ENCODE assay signal across 23 cellular contexts in genomic region chr3:49518441-49518840, GRCh38. TPM values are rescaled to one million over a fixed set of nuclear protein-coding genes. Genes with fewer than 3 reads are reported as not detected.
DNase-seq lines count a peak whose midpoint lies in the region; ATAC-seq and TF ChIP-seq lines count a peak whose summit lies in the region.
"Had no signal": no experiment of that assay in that cellular context is flagged by ENCODE, and none has a peak within 500 bp of the region (broad histone marks: within the 10 kb centered on the region; RNA-seq: fewer than 3 reads in every experiment).

No MANE protein-coding gene starts in this region.

- no peaks in the 10 kb centered on the region for H3K9me3 ChIP-seq in suprapubic skin
- H3K9me3 ChIP-seq: Caco-2 had no signal

- H3K4me3 Mint-ChIP-seq in chondrocyte (ENCODE audit: unreplicated experiment) (no peak overlapping the region), neural crest cell (no peak overlapping the region)
- H3K4me3 Mint-ChIP-seq: CD4-positive, alpha-beta memory T cell; HFFc6 had no signal

- ATAC-seq in GM19452 (IDR thresholded peaks at IDR 0.05; ENCODE audit: unreplicated experiment), result no peak
- ATAC-seq: SK-N-SH treated with all-trans-retinoic acid at 6 μM for 48 hours had no signal

- no peaks in the 10 kb centered on the region for H3K27me3 ChIP-seq in suprapubic skin

- POLR2A ChIA-PET in RWPE1 (lab: Yijun Ruan, JAX; ENCODE audit: low non-redundant PET), result no interaction called here

- no peak for DNase-seq in RWPE1 (ENCODE audit: low spot score)
- DNase-seq in chondrocyte (ENCODE audit: low spot score), result no peak
- DNase-seq in neural crest cell (ENCODE audit: low read depth, low spot score), result no peak
- no peak for DNase-seq in suprapubic skin (ENCODE audit: low spot score in 2 of 2)
- no peak for DNase-seq in cerebellum (ENCODE audit: low spot score)
- no peak for DNase-seq in islet precursor cell
- DNase-seq: Caco-2; CD4-positive, alpha-beta memory T cell; DND-41; HFFc6; KG1; NCI-H1092; NCI-H1436; NCI-H187 treated with DMSO at 0.1 percent for 48 hours; NCI-H2107; NCI-H510A; NCI-H748 treated with DMSO at 0.1 percent for 48 hours; NK-92 treated with Interleukin-12 subunit alpha and Interleukin-12 subunit beta, amount 100 ng/mL, for 24 hours; SIG-M5 had no signal

- H3K36me3 Mint-ChIP-seq in chondrocyte (ENCODE audit: low read depth) (peaks cover 14% of the 10 kb centered on the region), neural crest cell (ENCODE audit: low read depth) (peaks cover 29% of the 10 kb centered on the region)

- H3K4me3 ChIP-seq in suprapubic skin, result no peak overlapping the region

- no peaks in the 10 kb centered on the region for H3K27me3 Mint-ChIP-seq in chondrocyte (ENCODE audit: low read depth)
- H3K27me3 Mint-ChIP-seq in neural crest cell (ENCODE audit: low read depth), result no peaks in the 10 kb centered on the region
- H3K27me3 Mint-ChIP-seq: CD4-positive, alpha-beta memory T cell had no signal

- no peak for TF ChIP-seq EP300 in suprapubic skin (IDR thresholded peaks at IDR 0.05)

- peaks cover 7% of the 10 kb centered on the region for H3K4me1 Mint-ChIP-seq in chondrocyte (ENCODE audit: low read depth)
- H3K4me1 Mint-ChIP-seq in neural crest cell, result peaks cover 40% of the 10 kb centered on the region

- CTCF ChIA-PET in RWPE1 (lab: Yijun Ruan, JAX), result interaction anchor here (0.6 kb wide), 1 partner anchor 52 kb away, joined by 5 read pairs; no protein-coding TSS in a partner anchor

- peaks cover 20% of the 10 kb centered on the region for H3K36me3 ChIP-seq in suprapubic skin

- TF ChIP-seq POLR2A in suprapubic skin (IDR thresholded peaks at IDR 0.05), result no peak

- H3K27ac Mint-ChIP-seq in chondrocyte (ENCODE audit: unreplicated experiment), result peak overlapping the region; percentile 49
- peak overlapping the region; percentile 81 for H3K27ac Mint-ChIP-seq in neural crest cell (ENCODE audit: unreplicated experiment)
- H3K27ac Mint-ChIP-seq: HFFc6 had no signal

- TF ChIP-seq CTCF in RWPE1 (conservative IDR thresholded peaks at IDR 0.05; ENCODE audit: low read depth), result no peak
- TF ChIP-seq CTCF in chondrocyte (IDR thresholded peaks at IDR 0.05), result no peak
- no peak for TF ChIP-seq CTCF in neural crest cell (conservative IDR thresholded peaks at IDR 0.05)
- TF ChIP-seq CTCF in suprapubic skin (IDR thresholded peaks at IDR 0.05), result no peak

- H3K27ac ChIP-seq in RWPE1, result peak overlapping the region; percentile 8; the same call in 1 of the 2 replicates
- H3K27ac ChIP-seq in suprapubic skin, result peak overlapping the region; percentile 34
- H3K27ac ChIP-seq: HL-60 had no signal

- H3K4me1 ChIP-seq in suprapubic skin, result peaks cover 23% of the 10 kb centered on the region

- WGBS in suprapubic skin, result 82% methylated on average over 5 of the region's 5 CpGs

- no peaks in the 10 kb centered on the region for H3K9me3 Mint-ChIP-seq in chondrocyte (ENCODE audit: low read depth)
- no peaks in the 10 kb centered on the region for H3K9me3 Mint-ChIP-seq in neural crest cell
- H3K9me3 Mint-ChIP-seq: CD4-positive, alpha-beta memory T cell; HFFc6 had no signal

RNA-seq across cellular contexts. Expression of gene BSN, which starts 35.8 kb away (rescaled TPM):
- total RNA-seq in chondrocyte (0.77 to 0.82 TPM (median 0.77 TPM) in 3 replicates), neural crest cell (6.1 and 6.5 TPM in 2 replicates), suprapubic skin (under 1 TPM; 0.04 to 0.59 (median 0.15) TPM), cerebellum (13.7 TPM)
- total RNA-seq: HT-29 had no signal

RNA-seq across cellular contexts. Expression of gene DAG1, which starts 48.4 kb away (rescaled TPM):
- total RNA-seq in chondrocyte, result 147 to 156 TPM (median 149 TPM) in 3 replicates
- 93.9 and 98.6 TPM in 2 replicates for total RNA-seq in neural crest cell
- 100 to 1,000 TPM in 1 of 4 donors, 10 to 100 TPM in 3; 42.1 to 102 (median 76.6) TPM for total RNA-seq in suprapubic skin
- total RNA-seq in cerebellum, result 26.3 TPM
